In genomic region chr19:35940839-35941238, GRCh38 we compare ENCODE assay signal across 25 cellular contexts. TPM values are rescaled to one million over a fixed set of nuclear protein-coding genes. Genes with fewer than 3 reads are reported as not detected.
DNase-seq lines count a peak whose midpoint lies in the region; ATAC-seq, FAIRE-seq and TF ChIP-seq lines count a peak whose summit lies in the region.
"Had no signal": no experiment of that assay in that cellular context is flagged by ENCODE, and none has a peak within 500 bp of the region (broad histone marks: within the 10 kb centered on the region; RNA-seq: fewer than 3 reads in every experiment).

No MANE protein-coding gene starts in this region.

- ATAC-seq in A549 (no peak), T-helper 17 cell (no peak)
- no peak for ATAC-seq in CD8-positive, alpha-beta T cell

- H3K27me3 ChIP-seq in CD8-positive, alpha-beta T cell (ENCODE audit: insufficient read depth, low read length): no peaks in the 10 kb centered on the region
- no peaks in the 10 kb centered on the region for H3K27me3 ChIP-seq in ovary
- H3K27me3 ChIP-seq: BE2C, Peyer's patch, SJSA1 had no signal

- peaks cover 4% of the 10 kb centered on the region for H3K36me3 ChIP-seq in CD8-positive, alpha-beta T cell (ENCODE audit: insufficient read depth, low read length)
- H3K36me3 ChIP-seq in ovary: no peaks in the 10 kb centered on the region
- H3K36me3 ChIP-seq: BE2C, SJSA1 had no signal

- DNase-seq in A549 (ENCODE audit: low read depth in 1 of 2, low spot score in 1 of 2) (no peak), T-helper 17 cell (no peak), endothelial cell (ENCODE audit: low spot score) (no peak), G401 (ENCODE audit: low spot score) (no peak), NCI-H1417 (lab: John Stamatoyannopoulos, UW) (no peak), ovary (no peak)
- DNase-seq in CD8-positive, alpha-beta T cell: no peak
- no peak for DNase-seq in stimulated activated CD4-positive, alpha-beta T cell treated with anti-CD3 and anti-CD28 coated beads, Interleukin-15, amount 100 ng/mL, for 24 hours
- DNase-seq: BE2C; CD4-positive, CD25-positive, alpha-beta regulatory T cell; DND-41; GOT3; NCI-H1105; NCI-H2081; NCI-H2171; NCI-H345; NCI-H524; NCI-H774; NK-92 treated with Interleukin-12 subunit alpha and Interleukin-12 subunit beta, amount 100 ng/mL, for 24 hours; Peyer's patch had no signal

- H3K36me3 Mint-ChIP-seq in CD8-positive, alpha-beta T cell: peaks cover 57% of the 10 kb centered on the region
- H3K36me3 Mint-ChIP-seq in T-helper 17 cell (ENCODE audit: low read depth) (peaks cover 31% of the 10 kb centered on the region), endothelial cell (ENCODE audit: low read depth, unreplicated experiment) (peaks cover 37% of the 10 kb centered on the region)
- H3K36me3 Mint-ChIP-seq: IgD-negative memory B cell had no signal

- no peak for TF ChIP-seq CTCF in A549 (IDR thresholded peaks at IDR 0.05)
- no peak for TF ChIP-seq CTCF in CD8-positive, alpha-beta T cell (IDR thresholded peaks at IDR 0.05)
- no peak for TF ChIP-seq CTCF in endothelial cell (IDR thresholded peaks at IDR 0.05; ENCODE audit: unreplicated experiment)
- TF ChIP-seq CTCF in ovary (IDR thresholded peaks at IDR 0.05): no peak

- POLR2A ChIA-PET in A549 (lab: Yijun Ruan, JAX): interaction anchor here (0.5 kb wide), 1 partner anchor 16 kb away, joined by 3 read pairs; no protein-coding TSS in a partner anchor
- POLR2A ChIA-PET in CD8-positive, alpha-beta T cell (lab: Charles Lee): interaction anchor here (0.7 kb wide), 1 partner anchor 12 kb away, joined by 3 read pairs; no protein-coding TSS in a partner anchor

- H3K27me3 Mint-ChIP-seq in CD8-positive, alpha-beta T cell (ENCODE audit: low read depth): no peaks in the 10 kb centered on the region
- H3K27me3 Mint-ChIP-seq in T-helper 17 cell: no peaks in the 10 kb centered on the region
- peaks cover 22% of the 10 kb centered on the region for H3K27me3 Mint-ChIP-seq in endothelial cell (ENCODE audit: unreplicated experiment)

- WGBS in A549 (ENCODE audit: missing lambda C conversion rate): 75% methylated on average over 4 of the region's 4 CpGs
- 56 to 73% (median 66%) methylated on average over 4 of the region's 4 CpGs for WGBS in ovary, 3 donors

- H3K4me3 Mint-ChIP-seq in CD8-positive, alpha-beta T cell: no peak overlapping the region
- H3K4me3 Mint-ChIP-seq in T-helper 17 cell: peak overlapping the region; percentile 41
- no peak overlapping the region for H3K4me3 Mint-ChIP-seq in endothelial cell (ENCODE audit: unreplicated experiment)
- H3K4me3 Mint-ChIP-seq: IgD-negative memory B cell had no signal

- no peak for TF ChIP-seq RAD21 in A549 (conservative IDR thresholded peaks at IDR 0.05 in 1 of 2, IDR thresholded peaks at IDR 0.05 in 1 of 2)

- TF ChIP-seq EP300 in A549 (IDR thresholded peaks at IDR 0.05) (no peak), ovary (IDR thresholded peaks at IDR 0.05) (no peak)

- peak; percentile 97 for FAIRE-seq in A549 (lab: Jason Lieb, UNC)
- FAIRE-seq: A204.1, GM12892, GM18507 had no signal

- intact Hi-C loops in CD8-positive, alpha-beta T cell (cut with DNase I, micrococcal nuclease): no loop called here
- intact Hi-C loops in ovary (cut with DNase I): no loop called here

- peaks cover 36% of the 10 kb centered on the region for H3K4me1 Mint-ChIP-seq in CD8-positive, alpha-beta T cell (ENCODE audit: low read depth)
- peaks cover 41% of the 10 kb centered on the region for H3K4me1 Mint-ChIP-seq in T-helper 17 cell
- H3K4me1 Mint-ChIP-seq in endothelial cell (ENCODE audit: unreplicated experiment): peaks cover 49% of the 10 kb centered on the region

- H3K27ac ChIP-seq in A549 (no peak overlapping the region), ovary (no peak overlapping the region)
- H3K27ac ChIP-seq in CD8-positive, alpha-beta T cell (ENCODE audit: low read depth, low read length): no peak overlapping the region
- H3K27ac ChIP-seq: Peyer's patch, SJSA1 had no signal

- no peaks in the 10 kb centered on the region for H3K9me3 ChIP-seq in A549
- no peaks in the 10 kb centered on the region for H3K9me3 ChIP-seq in CD8-positive, alpha-beta T cell (ENCODE audit: low read length)
- H3K9me3 ChIP-seq in T-helper 17 cell (ENCODE audit: control insufficient read depth, low read length, poor library complexity, severe bottlenecking): no peaks in the 10 kb centered on the region
- H3K9me3 ChIP-seq in ovary: no peaks in the 10 kb centered on the region
- H3K9me3 ChIP-seq: BE2C, Peyer's patch, SJSA1 had no signal

- CTCF ChIA-PET in A549 (lab: Yijun Ruan, JAX): interaction anchor here (0.6 to 3.2 kb wide), 8 partner anchors 8 to 130 kb away, joined by 3 to 19 read pairs (median 4); partner anchors contain the start of gene ALKBH6
- CTCF ChIA-PET in CD8-positive, alpha-beta T cell (lab: Charles Lee): interaction anchor here (0.6 to 4.4 kb wide), 5 partner anchors 18 to 232 kb away, joined by 3 to 23 read pairs (median 4); no protein-coding TSS in a partner anchor

- TF ChIP-seq POLR2A in A549 (IDR thresholded peaks at IDR 0.05; ENCODE audit: low read length) (no peak), ovary (IDR thresholded peaks at IDR 0.05) (no peak)

- H3K9me3 Mint-ChIP-seq in CD8-positive, alpha-beta T cell: no peaks in the 10 kb centered on the region
- H3K9me3 Mint-ChIP-seq in endothelial cell (ENCODE audit: unreplicated experiment): no peaks in the 10 kb centered on the region
- H3K9me3 Mint-ChIP-seq: CD4-positive, CD25-positive, alpha-beta regulatory T cell; IgD-negative memory B cell had no signal

- peaks cover 17% of the 10 kb centered on the region for H3K4me1 ChIP-seq in A549
- H3K4me1 ChIP-seq in CD8-positive, alpha-beta T cell (ENCODE audit: insufficient read depth, low read length): peaks cover 25% of the 10 kb centered on the region
- H3K4me1 ChIP-seq in ovary (ENCODE audit: insufficient read depth): peaks cover 12% of the 10 kb centered on the region
- H3K4me1 ChIP-seq: BE2C had no signal

- peak overlapping the region; percentile 8 for H3K27ac Mint-ChIP-seq in CD8-positive, alpha-beta T cell
- H3K27ac Mint-ChIP-seq in T-helper 17 cell (peak overlapping the region; percentile 51), endothelial cell (ENCODE audit: unreplicated experiment) (peak overlapping the region; percentile 73)

- in situ Hi-C loops in G401 (cut with HindIII; ENCODE audit: low sequenced_read_pairs): no loop called here

- H3K4me3 ChIP-seq in A549 (no peak overlapping the region), ovary (no peak overlapping the region)
- H3K4me3 ChIP-seq in CD8-positive, alpha-beta T cell (ENCODE audit: low read depth, low read length): no peak overlapping the region
- H3K4me3 ChIP-seq: Peyer's patch, SJSA1 had no signal

- no peak overlapping the region for H3K4me2 ChIP-seq in A549

RNA-seq across cellular contexts. Expression of gene LRFN3, which starts 4.7 kb away (rescaled TPM):
- polyA plus RNA-seq in A549 (2011; rRNA removed): 2.4 and 3.1 TPM in 2 replicates
- polyA plus RNA-seq in A549 (2012; cell fraction: cytosol; rRNA removed): 9.8 and 16.4 TPM in 2 replicates
- polyA plus RNA-seq in A549 (2012; cell fraction: nucleus; rRNA removed): 13.2 and 22.2 TPM in 2 replicates
- 12.8 to 17.1 TPM (median 16.6 TPM) in 3 replicates for polyA plus RNA-seq in A549 (2017; fragmentation: RNase III; extraction: RNeasy Plus Mini Kit Qiagen cat#74134 plus additional on column Dnase treatment)
- 2.1 and 2.9 TPM in 2 replicates for polyA minus RNA-seq in A549 (2011; rRNA and poly(A)+ RNA removed)
- 1 to 10 TPM; 2.2 to 3.3 TPM for total RNA-seq in CD8-positive, alpha-beta T cell
- 1 to 10 TPM; 6.8 to 8.7 TPM for total RNA-seq in T-helper 17 cell
- total RNA-seq in endothelial cell (ENCODE audit: unreplicated experiment): 53.4 TPM
- total RNA-seq in G401 (2014; rRNA removed; shearing (Covaris generic)): 6.2 and 15.8 TPM in 2 replicates
- total RNA-seq in ovary: 10 to 100 TPM; 10.6 to 31.2 (median 21.9) TPM
- polyA plus RNA-seq in ovary: 10 to 100 TPM in 1 of 2 donors, 1 to 10 TPM in 1; 6.4 to 13.4 TPM

RNA-seq across cellular contexts. Expression of gene TYROBP, which starts 32.7 kb away (rescaled TPM):
- polyA plus RNA-seq in A549 (2011; rRNA removed) (not detected in 2 replicates), A549 (2017; fragmentation: RNase III; extraction: RNeasy Plus Mini Kit Qiagen cat#74134 plus additional on column Dnase treatment) (0.21 TPM in 1 of 3 replicates, not detected in the others), ovary (100 to 1,000 TPM in 1 of 2 donors, 10 to 100 TPM in 1; 55.1 to 135 TPM)
- polyA plus RNA-seq in A549 (2012; cell fraction: cytosol; rRNA removed): 0.14 and 0.34 TPM in 2 replicates
- polyA plus RNA-seq in A549 (2012; cell fraction: nucleus; rRNA removed): 0.29 TPM in 1 of 2 replicates, not detected in the other
- polyA minus RNA-seq in A549 (2011; rRNA and poly(A)+ RNA removed): 2.1 TPM in 1 of 2 replicates, not detected in the other
- total RNA-seq in CD8-positive, alpha-beta T cell: 1 to 10 TPM; 5.2 to 6.2 TPM
- total RNA-seq in T-helper 17 cell (10 to 100 TPM in 1 of 2 donors, 1 to 10 TPM in 1; 5.9 to 16.7 TPM), endothelial cell (ENCODE audit: unreplicated experiment) (not detected), ovary (10 to 100 TPM in 6 of 7 donors, 1 to 10 TPM in 1; 9.2 to 41.5 (median 31.4) TPM)
- total RNA-seq in G401 (2014; rRNA removed; shearing (Covaris generic)): 7.3 TPM in 1 of 2 replicates, not detected in the other
- total RNA-seq: CD4-positive, CD25-positive, alpha-beta regulatory T cell; SJSA1 had no signal

RNA-seq across cellular contexts. Expression of gene HCST, which starts 38.5 kb away (rescaled TPM):
- polyA plus RNA-seq in A549 (2011; rRNA removed): 0.19 TPM in 1 of 2 replicates, not detected in the other
- 0.30 and 0.38 TPM in 2 replicates for polyA plus RNA-seq in A549 (2012; cell fraction: cytosol; rRNA removed)
- polyA plus RNA-seq in A549 (2012; cell fraction: nucleus; rRNA removed): 0.45 and 0.58 TPM in 2 replicates
- 0.49 to 0.69 TPM in 2 of 3 replicates, not detected in the other for polyA plus RNA-seq in A549 (2017; fragmentation: RNase III; extraction: RNeasy Plus Mini Kit Qiagen cat#74134 plus additional on column Dnase treatment)
- polyA minus RNA-seq in A549 (2011; rRNA and poly(A)+ RNA removed): 2.2 TPM in 1 of 2 replicates, not detected in the other
- total RNA-seq in CD8-positive, alpha-beta T cell: 100 to 1,000 TPM; 101 to 114 TPM
- total RNA-seq in T-helper 17 cell: 10 to 100 TPM; 63.0 to 73.7 TPM
- 0.95 TPM for total RNA-seq in endothelial cell (ENCODE audit: unreplicated experiment)
- total RNA-seq in G401 (2014; rRNA removed; shearing (Covaris generic)): not detected in 2 replicates
- total RNA-seq in ovary: 1 to 10 TPM in 6 of 7 donors, under 1 TPM in 1; 0.92 to 6.3 (median 5.5) TPM
- 1 to 10 TPM; 8.5 to 9.2 TPM for polyA plus RNA-seq in ovary
- total RNA-seq: SJSA1 had no signal

RNA-seq across cellular contexts. Expression of gene NFKBID, which starts 40.5 kb away (rescaled TPM):
- polyA plus RNA-seq in A549 (2011; rRNA removed) (4.0 and 4.1 TPM in 2 replicates), A549 (2017; fragmentation: RNase III; extraction: RNeasy Plus Mini Kit Qiagen cat#74134 plus additional on column Dnase treatment) (8.5 to 14.8 TPM (median 9.6 TPM) in 3 replicates), ovary (1 to 10 TPM; 4.8 to 5.0 TPM)
- 9.6 and 11.4 TPM in 2 replicates for polyA plus RNA-seq in A549 (2012; cell fraction: cytosol; rRNA removed)
- polyA plus RNA-seq in A549 (2012; cell fraction: nucleus; rRNA removed): 59.9 and 65.7 TPM in 2 replicates
- polyA minus RNA-seq in A549 (2011; rRNA and poly(A)+ RNA removed): 8.8 and 9.4 TPM in 2 replicates
- 10 to 100 TPM; 39.4 to 40.2 TPM for total RNA-seq in CD8-positive, alpha-beta T cell
- total RNA-seq in T-helper 17 cell (100 to 1,000 TPM; 128 to 140 TPM), endothelial cell (ENCODE audit: unreplicated experiment) (13.0 TPM), ovary (10 to 100 TPM; 10.4 to 23.7 (median 14.6) TPM)
- total RNA-seq in G401 (2014; rRNA removed; shearing (Covaris generic)): 4.1 and 8.4 TPM in 2 replicates

RNA-seq across cellular contexts. Expression of gene SDHAF1, which starts 54.1 kb away (rescaled TPM):
- polyA plus RNA-seq in A549 (2011; rRNA removed) (22.8 and 25.3 TPM in 2 replicates), A549 (2017; fragmentation: RNase III; extraction: RNeasy Plus Mini Kit Qiagen cat#74134 plus additional on column Dnase treatment) (22.6 to 27.1 TPM (median 23.2 TPM) in 3 replicates), ovary (10 to 100 TPM; 11.2 to 21.6 TPM)
- 55.6 and 62.5 TPM in 2 replicates for polyA plus RNA-seq in A549 (2012; cell fraction: cytosol; rRNA removed)
- polyA plus RNA-seq in A549 (2012; cell fraction: nucleus; rRNA removed): 41.6 and 44.6 TPM in 2 replicates
- 5.9 and 8.5 TPM in 2 replicates for polyA minus RNA-seq in A549 (2011; rRNA and poly(A)+ RNA removed)
- total RNA-seq in CD8-positive, alpha-beta T cell: 1 to 10 TPM; 7.3 TPM
- total RNA-seq in T-helper 17 cell (1 to 10 TPM; 6.2 to 6.9 TPM), endothelial cell (ENCODE audit: unreplicated experiment) (14.3 TPM), ovary (10 to 100 TPM; 17.0 to 78.6 (median 20.2) TPM)
- total RNA-seq in G401 (2014; rRNA removed; shearing (Covaris generic)): 41.7 and 46.9 TPM in 2 replicates

Comparison
In these comparisons a context has a peak if more than half of its experiments do, and no peak if none do; other contexts are left out.
1. H3K27ac Mint-ChIP-seq: peak in every context shown above with its lines; median percentile 73 in endothelial cell; 51 in T-helper 17 cell; 8 in CD8-positive, alpha-beta T cell.
2. RNA of gene HCST, which starts 38.5 kb away (total RNA-seq): 101 to 114 TPM in CD8-positive, alpha-beta T cell and 63.0 to 73.7 TPM in T-helper 17 cell; 0.92 to 6.3 TPM in ovary, 0.95 TPM in endothelial cell (single experiment) and not detected in G401; every median in the first group is over 4 times any median in the second.